In genomic region chr2:86338778-86339295, GRCh38 we compare ENCODE assay signal across 18 cellular contexts.
"Had no signal": no experiment of that assay in that cellular context is flagged by ENCODE, and none has a peak within 500 bp of the region (broad histone marks: within the 10 kb centered on the region; RNA-seq: fewer than 3 reads in every experiment).

No MANE protein-coding gene starts in this region.

- FAIRE-seq: bronchial epithelial cell, frontal cortex, small intestine had no signal

- DNase-seq: activated CD4-positive, alpha-beta T cell treated with anti-CD3 and anti-CD28 coated beads, Interleukin-2, amount 50 U/mL, for 4 hours; aorta; heart right ventricle; left cardiac atrium; lower lobe of right lung; midbrain; right cardiac atrium; stimulated activated CD4-positive, alpha-beta T cell treated with anti-CD3 and anti-CD28 coated beads, Interleukin-4, amount 100 ng/mL, for 4 hours; stimulated activated CD8-positive, alpha-beta memory T cell treated with anti-CD3 and anti-CD28 coated beads, Interleukin-4, amount 100 ng/mL, for 48 hours; stimulated activated naive CD8-positive, alpha-beta T cell treated with anti-CD3 and anti-CD28 coated beads, Interleukin-15, Interleukin-2, amounts not matched to agents 100 U/mL and 50 U/mL, for 24 hours; upper lobe of right lung had no signal

- ATAC-seq: activated CD4-positive, CD25-positive, alpha-beta regulatory T cell treated with anti-CD3 and anti-CD28 coated beads, Interleukin-2, amount 50 U/mL, for 24 hours; left cardiac atrium; lower lobe of right lung; right cardiac atrium; stimulated activated naive CD8-positive, alpha-beta T cell treated with anti-CD3 and anti-CD28 coated beads, Interleukin-15, Interleukin-2, amounts not matched to agents 100 U/mL and 50 U/mL, for 24 hours; upper lobe of right lung had no signal

- H3K4me3 ChIP-seq: lower lobe of right lung, upper lobe of right lung had no signal

- H3K27ac Mint-ChIP-seq: T-helper 2 cell treated with Interferon-gamma antibody and Interleukin-4, amounts not matched to agents 5 μg/mL and 100 μg/mL, for 36 hours had no signal

- H3K9me3 ChIP-seq: neutrophil, suprapubic skin, upper lobe of right lung had no signal

- H3K36me3 ChIP-seq: heart right ventricle, lower lobe of right lung, neutrophil, suprapubic skin, upper lobe of right lung had no signal

- H3K27ac ChIP-seq: lower lobe of right lung, neutrophil, suprapubic skin, upper lobe of right lung had no signal
